ENCODE assay signal across 8 cellular contexts in genomic region chr11:46700251-46701077, GRCh38. TPM values are rescaled to one million over a fixed set of nuclear protein-coding genes. Genes with fewer than 3 reads are reported as not detected.
DNase-seq lines count a peak whose midpoint lies in the region; ATAC-seq and TF ChIP-seq lines count a peak whose summit lies in the region.

TSS of gene ARHGAP1 (minus strand) at chr11:46700619. CDS start at chr11:46696107, 4,512 bp downstream.
TSS of gene ZNF408 (plus strand) at chr11:46701031. CDS start at chr11:46701048, 17 bp downstream.

- H3K27ac Mint-ChIP-seq in CD8-positive, alpha-beta memory T cell = peak within 1 kb of the TSS; percentile 78 to 98 (median 94)

- peaks cover 43 to 74% (median 58%) of the 10 kb centered on the region in 3 donors for H3K4me1 Mint-ChIP-seq in CD8-positive, alpha-beta memory T cell

- CTCF ChIA-PET in CD8-positive, alpha-beta memory T cell (lab: Charles Lee) = interaction anchor here (0.9 to 3.2 kb wide), 4 partner anchors 27 to 348 kb away, joined by 3 to 10 read pairs (median 4); partner anchors contain the start of gene ATG13

- no peaks in the 10 kb centered on the region for H3K9me3 Mint-ChIP-seq in CD8-positive, alpha-beta memory T cell

- POLR2A ChIA-PET in CD8-positive, alpha-beta memory T cell (lab: Charles Lee) = interaction anchor here (0.6 to 2.5 kb wide), 5 partner anchors 10 to 879 kb away, joined by 3 to 12 read pairs (median 3); partner anchors contain the start of genes HARBI1, KBTBD4 and NDUFS3

- H3K4me1 ChIP-seq in CD8-positive, alpha-beta memory T cell (ENCODE audit: insufficient read depth, low read length) = peaks cover 55% of the 10 kb centered on the region
- peaks cover 4 to 14% of the 10 kb centered on the region in 2 donors for H3K4me1 ChIP-seq in lung (ENCODE audit: control insufficient read depth in 2 of 2, insufficient read depth in 2 of 2, low read length in 2 of 2)

- H3K27ac ChIP-seq in CD8-positive, alpha-beta memory T cell (ENCODE audit: low read depth, low read length) = peak within 1 kb of the TSS; percentile 92
- H3K27ac ChIP-seq in lung (ENCODE audit: low read depth in 1 of 2, low read length in 1 of 2) = peak within 1 kb of the TSS; percentile 83 to 93

- TF ChIP-seq CTCF in lung (IDR thresholded peaks at IDR 0.05; ENCODE audit: control extremely low read depth, extremely low read depth) = no peak

- no peaks in the 10 kb centered on the region for H3K9me3 ChIP-seq in CD8-positive, alpha-beta memory T cell (ENCODE audit: low read length)
- H3K9me3 ChIP-seq in lung (ENCODE audit: control insufficient read depth in 2 of 2, insufficient read depth in 1 of 2, low read length in 1 of 2) = no peaks in the 10 kb centered on the region

- peak; percentile 87 for ATAC-seq in GM19468 (IDR thresholded peaks at IDR 0.05; ENCODE audit: extremely low read depth, unreplicated experiment)
- peak; percentile 98 for ATAC-seq in lung (ENCODE audit: insufficient read depth, low FRiP score)

- no peaks in the 10 kb centered on the region for H3K27me3 Mint-ChIP-seq in CD8-positive, alpha-beta memory T cell

- H3K4me3 Mint-ChIP-seq in CD8-positive, alpha-beta memory T cell = peak within 1 kb of the TSS; percentile 95 to 100 (median 99)

- H3K27me3 ChIP-seq in CD8-positive, alpha-beta memory T cell (ENCODE audit: insufficient read depth, low read length, poor library complexity, severe bottlenecking) = no peaks in the 10 kb centered on the region
- no peaks in the 10 kb centered on the region for H3K27me3 ChIP-seq in lung (ENCODE audit: control insufficient read depth, insufficient read depth)

- H3K36me3 Mint-ChIP-seq in CD8-positive, alpha-beta memory T cell = peaks cover 0 to 72% (median 4%) of the 10 kb centered on the region in 3 donors

- DNase-seq in CD8-positive, alpha-beta memory T cell = peak; percentile 98 to 100 (median 99)
- DNase-seq in HS-5 (ENCODE audit: low read depth) (peak; percentile 97), lung (ENCODE audit: low spot score) (peak; percentile 100)
- DNase-seq in NK-92 treated with Interleukin-12 subunit alpha and Interleukin-12 subunit beta, amount 100 ng/mL, for 24 hours (lab: John Stamatoyannopoulos, UW) = peak; percentile 99
- DNase-seq in activated CD8-positive, alpha-beta memory T cell treated with anti-CD3 and anti-CD28 coated beads for 24 hours = peak; percentile 98
- DNase-seq in effector CD8-positive, alpha-beta T cell (lab: John Stamatoyannopoulos, UW) = peak; percentile 98
- DNase-seq in stimulated activated CD4-positive, alpha-beta T cell treated with anti-CD3 and anti-CD28 coated beads, TNF-alpha, amount 100 ng/mL, for 4 hours (ENCODE audit: low read depth in 3 of 3) = peak; percentile 95 to 99 (median 97)

- 0 to 1% methylated on average over 43 to 44 of the region's 44 CpGs for WGBS in lung, 2 donors

- H3K36me3 ChIP-seq in CD8-positive, alpha-beta memory T cell (ENCODE audit: insufficient read depth, low read length) = peaks cover 26% of the 10 kb centered on the region
- H3K36me3 ChIP-seq in lung (ENCODE audit: control insufficient read depth in 2 of 2, insufficient read depth in 2 of 2, low read length in 2 of 2) = peaks cover 22 to 36% of the 10 kb centered on the region in 2 donors

- peak within 1 kb of the TSS; percentile 90 for H3K4me3 ChIP-seq in CD8-positive, alpha-beta memory T cell (ENCODE audit: low read length)
- H3K4me3 ChIP-seq in lung = peak within 1 kb of the TSS; percentile 75

RNA-seq across cellular contexts. Expression of gene ARHGAP1, which starts in this region (rescaled TPM):
- 10 to 100 TPM; 56.8 TPM for total RNA-seq in CD8-positive, alpha-beta memory T cell
- polyA plus RNA-seq in CD8-positive, alpha-beta memory T cell = 76.1 TPM
- 10 to 100 TPM; 41.5 to 87.9 TPM for total RNA-seq in lung
- polyA plus RNA-seq in lung = 10 to 100 TPM; 23.3 to 31.7 TPM

RNA-seq across cellular contexts. Expression of gene ZNF408, which starts in this region (rescaled TPM):
- total RNA-seq in CD8-positive, alpha-beta memory T cell = 10 to 100 TPM; 13.2 to 14.4 TPM
- polyA plus RNA-seq in CD8-positive, alpha-beta memory T cell = 9.6 TPM
- 10 to 100 TPM in 1 of 2 donors, 1 to 10 TPM in 1; 3.2 to 12.7 TPM for total RNA-seq in lung
- polyA plus RNA-seq in lung = 1 to 10 TPM; 5.8 to 7.9 TPM

Comparison
In these comparisons a context has a peak if more than half of its experiments do, and no peak if none do; other contexts are left out.
1. Peak in every context shown above with its lines: DNase-seq, ATAC-seq, H3K4me3 ChIP-seq and H3K27ac ChIP-seq.